In genomic region chr12:3076730-3077571, GRCh38 we compare ENCODE assay signal across 1 cellular context.
TF ChIP-seq lines count a peak whose summit lies in the region.

Gene TSPAN9 (plus strand): TSS chr12:3077379. CDS start chr12:3201194, 123,815 bp downstream.

TF ChIP-seq in HEK293, 187 proteins besides CTCF, POLR2A, EP300 and RAD21 (continued from another document and continues in another):
- TF ChIP-seq ZBTB6 (tag by site-specific recombination; IDR thresholded peaks at IDR 0.05) (peak; percentile 11; the same call in 1 of the 2 replicates), ZNF544 (tag by site-specific recombination; IDR thresholded peaks at IDR 0.05) (no peak), KLF8 (tag by site-specific recombination; IDR thresholded peaks at IDR 0.05) (0 out of 2 replicates have a peak, but pooled peaks have one; percentile 78), ZNF426 (tag by site-specific recombination; IDR thresholded peaks at IDR 0.05) (no peak), ZSCAN4 (tag by site-specific recombination; IDR thresholded peaks at IDR 0.05) (0 out of 2 replicates have a peak, but pooled peaks have one; percentile 22), SP2 (tag by site-specific recombination; IDR thresholded peaks at IDR 0.05) (peak; percentile 68), OVOL3 (tag by site-specific recombination; IDR thresholded peaks at IDR 0.05) (peak; percentile 52; the same call in 1 of the 2 replicates), BCL6B (tag by site-specific recombination; IDR thresholded peaks at IDR 0.05) (no peak), ZNF112 (tag by site-specific recombination; IDR thresholded peaks at IDR 0.05) (no peak), TSHZ1 (tag by site-specific recombination; IDR thresholded peaks at IDR 0.05; ENCODE audit: borderline replicate concordance) (0 out of 2 replicates have a peak, but pooled peaks have one; percentile 26), ZNF501 (tag by site-specific recombination; IDR thresholded peaks at IDR 0.05) (0 out of 2 replicates have a peak, but pooled peaks have one; percentile 68), PRDM6 (tag by site-specific recombination; IDR thresholded peaks at IDR 0.05) (no peak), PRDM4 (tag by site-specific recombination; IDR thresholded peaks at IDR 0.05) (peak; percentile 31; the same call in 1 of the 2 replicates), ZNF311 (tag by site-specific recombination; IDR thresholded peaks at IDR 0.05; ENCODE audit: borderline replicate concordance) (no peak), ZNF48 (tag by site-specific recombination; IDR thresholded peaks at IDR 0.05) (no peak), ZNF555 (tag by site-specific recombination; conservative IDR thresholded peaks at IDR 0.05) (no peak), KLF10 (tag by site-specific recombination; IDR thresholded peaks at IDR 0.05) (0 out of 2 replicates have a peak, but pooled peaks have one; percentile 32), PATZ1 (tag by site-specific recombination; IDR thresholded peaks at IDR 0.05) (peak; percentile 86), ZNF404 (tag by site-specific recombination; IDR thresholded peaks at IDR 0.05) (no peak), ZNF350 (tag by site-specific recombination; IDR thresholded peaks at IDR 0.05) (no peak), ZFP3 (tag by site-specific recombination; IDR thresholded peaks at IDR 0.05; ENCODE audit: low read depth) (no peak), KLF9 (tag by site-specific recombination; IDR thresholded peaks at IDR 0.05; ENCODE audit: low read depth) (peak; percentile 69; the same call in 1 of the 2 replicates), ZXDB (tag by site-specific recombination; IDR thresholded peaks at IDR 0.05) (peak; percentile 84), ZNF701 (tag by site-specific recombination; IDR thresholded peaks at IDR 0.05) (no peak), GFI1B (tag by site-specific recombination; IDR thresholded peaks at IDR 0.05) (no peak), ELK4 (IDR thresholded peaks at IDR 0.05; ENCODE audit: borderline replicate concordance, low read depth, low read length) (no peak), IKZF3 (tag by site-specific recombination; IDR thresholded peaks at IDR 0.05) (peak; percentile 77), KLF17 (tag by site-specific recombination; IDR thresholded peaks at IDR 0.05) (peak; percentile 68; the same call in 1 of the 2 replicates), GLIS1 (tag by site-specific recombination; IDR thresholded peaks at IDR 0.05) (peak; percentile 95), ZNF585B (tag by site-specific recombination; IDR thresholded peaks at IDR 0.05) (0 out of 2 replicates have a peak, but pooled peaks have one; percentile 7), ZNF202 (tag by site-specific recombination; IDR thresholded peaks at IDR 0.05; ENCODE audit: borderline replicate concordance) (no peak), ZNF121 (tag by site-specific recombination; IDR thresholded peaks at IDR 0.05) (peak; percentile 43; the same call in 1 of the 2 replicates), ZNF16 (tag by site-specific recombination; IDR thresholded peaks at IDR 0.05; ENCODE audit: low read depth) (no peak), ZNF354C (tag by site-specific recombination; IDR thresholded peaks at IDR 0.05; ENCODE audit: borderline replicate concordance, low read depth) (no peak), ZBTB20 (tag by site-specific recombination; IDR thresholded peaks at IDR 0.05) (peak; percentile 99), ZFP37 (tag by site-specific recombination; IDR thresholded peaks at IDR 0.05) (peak; percentile 58; the same call in 1 of the 2 replicates), ZNF169 (tag by site-specific recombination; IDR thresholded peaks at IDR 0.05) (no peak), HOXA7 (CRISPR knock-in tag; IDR thresholded peaks at IDR 0.05; ENCODE audit: borderline replicate concordance) (no peak), ZNF394 (tag by site-specific recombination; IDR thresholded peaks at IDR 0.05; ENCODE audit: borderline replicate concordance) (0 out of 2 replicates have a peak, but pooled peaks have one; percentile 26), ZNF133 (tag by site-specific recombination; IDR thresholded peaks at IDR 0.05) (no peak), ZNF623 (tag by site-specific recombination; IDR thresholded peaks at IDR 0.05) (0 out of 2 replicates have a peak, but pooled peaks have one; percentile 12), ZNF335 (tag by site-specific recombination; conservative IDR thresholded peaks at IDR 0.05) (peak; percentile 99), ZSCAN30 (tag by site-specific recombination; IDR thresholded peaks at IDR 0.05) (peak; percentile 30), ZNF629 (tag by site-specific recombination; IDR thresholded peaks at IDR 0.05) (peak; percentile 36), ZFP69B (tag by site-specific recombination; IDR thresholded peaks at IDR 0.05) (peak; percentile 22; the same call in 1 of the 2 replicates), ZNF341 (tag by site-specific recombination; IDR thresholded peaks at IDR 0.05; ENCODE audit: low read depth) (peak; percentile 81), ZNF214 (tag by site-specific recombination; IDR thresholded peaks at IDR 0.05; ENCODE audit: borderline replicate concordance) (no peak), RBAK (tag by site-specific recombination; IDR thresholded peaks at IDR 0.05) (no peak), ZNF2 (tag by site-specific recombination; IDR thresholded peaks at IDR 0.05) (peak; percentile 60), ZNF792 (tag by site-specific recombination; IDR thresholded peaks at IDR 0.05) (0 out of 2 replicates have a peak, but pooled peaks have one; percentile 16), ZNF837 (tag by site-specific recombination; IDR thresholded peaks at IDR 0.05) (peak; percentile 76), KLF1 (tag by site-specific recombination; IDR thresholded peaks at IDR 0.05) (peak; percentile 68)
